Comparison of ENCODE assay signal across 9 cellular contexts in the genomic region with DNA sequence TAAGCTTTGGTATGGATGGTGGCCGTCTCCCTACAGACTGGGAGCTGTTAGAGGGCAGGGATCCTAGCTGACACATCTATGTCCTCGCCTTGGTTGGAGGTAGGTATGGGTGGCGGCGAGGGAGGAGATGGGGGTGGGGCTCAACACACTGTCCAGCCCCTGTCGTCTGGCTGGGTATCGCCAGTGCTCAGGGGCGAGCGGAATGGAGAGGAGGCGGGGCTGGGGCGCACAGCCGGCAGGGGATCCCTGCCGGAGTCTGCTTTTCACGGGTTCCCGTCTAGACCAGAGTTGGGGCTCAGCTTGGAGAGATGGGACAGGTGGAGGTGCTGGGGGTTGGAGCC. TPM values are rescaled to one million over a fixed set of nuclear protein-coding genes. Genes with fewer than 3 reads are reported as not detected.
DNase-seq lines count a peak whose midpoint lies in the region; FAIRE-seq and TF ChIP-seq lines count a peak whose summit lies in the region.
"Had no signal": no experiment of that assay in that cellular context is flagged by ENCODE, and none has a peak within 500 bp of the region (broad histone marks: within the 10 kb centered on the region; RNA-seq: fewer than 3 reads in every experiment).

No MANE protein-coding gene starts in this region.

- H3K14ac ChIP-seq in trophoblast cell (ENCODE audit: low read length), result no peak overlapping the region

- H3K27me3 Mint-ChIP-seq in activated naive CD4-positive, alpha-beta T cell treated with anti-CD3 and anti-CD28 coated beads, Interleukin-2, amount 10 ng/mL, durations not matched to agents 7 days and 5 days, result peaks cover 41% of the 10 kb centered on the region

- H2AK5ac ChIP-seq in trophoblast cell (ENCODE audit: low read length), result no peak overlapping the region

- peak overlapping the region; percentile 94 for H3K27ac ChIP-seq in endothelial cell of umbilical vein (ENCODE audit: insufficient read depth, low read depth, low read length)
- H3K27ac ChIP-seq in trophoblast cell (ENCODE audit: low read depth, low read length), result no peak overlapping the region

- H3K4ac ChIP-seq in trophoblast cell (ENCODE audit: low read depth, low read length), result no peak overlapping the region

- H3K9ac ChIP-seq in endothelial cell of umbilical vein (replicated peaks; ENCODE audit: extremely low read depth, insufficient read depth, low read length), result peak overlapping the region; percentile 87
- H3K9ac ChIP-seq in trophoblast cell (ENCODE audit: low read length), result no peak overlapping the region

- no peak overlapping the region for H2BK120ac ChIP-seq in trophoblast cell (ENCODE audit: insufficient read depth, low read length, poor library complexity)

- FAIRE-seq in endothelial cell of umbilical vein (lab: Jason Lieb, UNC), result no peak

- no peaks in the 10 kb centered on the region for H3K9me3 Mint-ChIP-seq in activated naive CD4-positive, alpha-beta T cell treated with anti-CD3 and anti-CD28 coated beads, Interleukin-2, amount 10 ng/mL, durations not matched to agents 7 days and 5 days

- H2AFZ ChIP-seq in endothelial cell of umbilical vein (ENCODE audit: low read depth, low read length) (peak overlapping the region; percentile 43), trophoblast cell (ENCODE audit: insufficient read depth, low read length, poor library complexity) (peak overlapping the region; percentile 37)

- CTCF ChIA-PET in activated naive CD4-positive, alpha-beta T cell treated with anti-CD3 and anti-CD28 coated beads, Interleukin-2, amount 10 ng/mL, durations not matched to agents 7 days and 5 days (lab: Charles Lee), result interaction anchor here (0.5 to 17.2 kb wide), 20 partner anchors 9 to 207 kb away, joined by 3 to 637 read pairs (median 8); partner anchors contain the start of genes ATG101, SMIM41 and TAMALIN
- CTCF ChIA-PET in endothelial cell of umbilical vein (lab: Charles Lee), result interaction anchor here (0.7 to 13.1 kb wide), 18 partner anchors 10 to 857 kb away, joined by 3 to 946 read pairs (median 4); partner anchors contain the start of genes ACVRL1, ATG101, NR4A1 and TAMALIN

- dilution Hi-C loops in endothelial cell of umbilical vein (cut with MboI; ENCODE audit: extremely low pct_ligation_motif_present, low sequenced_read_pairs), result no loop called here

- H3K4me1 ChIP-seq in endothelial cell of umbilical vein (ENCODE audit: control insufficient read depth, extremely low read depth, insufficient read depth, low read length) (peaks cover 31% of the 10 kb centered on the region), trophoblast cell (ENCODE audit: control insufficient read depth in 1 of 2, insufficient read depth in 2 of 2, low read length in 2 of 2) (peaks cover 7 to 16% of the 10 kb centered on the region in 2 experiments)

- peaks cover 51% of the 10 kb centered on the region for H3K4me1 Mint-ChIP-seq in activated naive CD4-positive, alpha-beta T cell treated with anti-CD3 and anti-CD28 coated beads, Interleukin-2, amount 10 ng/mL, durations not matched to agents 7 days and 5 days

- no peak for DNase-seq in activated naive CD4-positive, alpha-beta T cell treated with anti-CD3 and anti-CD28 coated beads, Interleukin-2, amount 10 ng/mL, durations not matched to agents 7 days and 5 days
- no peak for DNase-seq in activated naive CD4-positive, alpha-beta T cell treated with anti-CD3 and anti-CD28 coated beads, Interleukin-2, amount 50 U/mL, for 16 hours
- peak; percentile 33 for DNase-seq in SHP77 treated with DMSO at 0.1 percent for 48 hours (lab: John Stamatoyannopoulos, UW)
- no peak for DNase-seq in endothelial cell of umbilical vein (ENCODE audit: low read depth, low spot score)
- DNase-seq in trophoblast cell, result peak in 1 of 2 donors; percentile 40
- DNase-seq in NCI-H2107 treated with DMSO at 0.1 percent for 48 hours (lab: John Stamatoyannopoulos, UW; ENCODE audit: unreplicated experiment), result no peak
- no peak for DNase-seq in stimulated activated CD4-positive, alpha-beta T cell treated with anti-CD3 and anti-CD28 coated beads, Interleukin-2, amount 100 ng/mL, for 48 hours
- no peak for DNase-seq in NCI-H128 (lab: John Stamatoyannopoulos, UW; ENCODE audit: unreplicated experiment)

- TF ChIP-seq CTCF in endothelial cell of umbilical vein (IDR thresholded peaks at IDR 0.05; ENCODE audit: extremely low read depth in 1 of 2, insufficient read depth in 1 of 2, low read depth in 1 of 2, low read length in 2 of 2), result no peak

- POLR2A ChIA-PET in endothelial cell of umbilical vein (lab: Charles Lee), result interaction anchor here (0.6 to 12.4 kb wide), 4 partner anchors 13 to 100 kb away, joined by 3 to 221 read pairs (median 6); partner anchors contain the start of gene TAMALIN

- no peaks in the 10 kb centered on the region for H3K36me3 ChIP-seq in endothelial cell of umbilical vein (ENCODE audit: control insufficient read depth in 2 of 2, extremely low read depth in 1 of 2, insufficient read depth in 2 of 2, low read length in 2 of 2)
- H3K36me3 ChIP-seq in trophoblast cell (ENCODE audit: control insufficient read depth in 1 of 2, insufficient read depth in 2 of 2, low read length in 2 of 2), result no peaks in the 10 kb centered on the region
- H3K36me3 ChIP-seq: adrenal gland had no signal

- H3K36me3 Mint-ChIP-seq in activated naive CD4-positive, alpha-beta T cell treated with anti-CD3 and anti-CD28 coated beads, Interleukin-2, amount 10 ng/mL, durations not matched to agents 7 days and 5 days, result no peaks in the 10 kb centered on the region

- H3K27ac Mint-ChIP-seq in activated naive CD4-positive, alpha-beta T cell treated with anti-CD3 and anti-CD28 coated beads, Interleukin-2, amount 10 ng/mL, durations not matched to agents 7 days and 5 days, result peak overlapping the region; percentile 81

- H3K9me3 ChIP-seq in endothelial cell of umbilical vein (replicated peaks; ENCODE audit: control insufficient read depth, insufficient read depth, low read length) (no peaks in the 10 kb centered on the region), trophoblast cell (ENCODE audit: insufficient read depth, low read depth, low read length) (no peaks in the 10 kb centered on the region)
- H3K9me3 ChIP-seq: adrenal gland had no signal

- H3K79me2 ChIP-seq in endothelial cell of umbilical vein (ENCODE audit: control insufficient read depth, insufficient read depth, low read length) (no peaks in the 10 kb centered on the region), trophoblast cell (ENCODE audit: control insufficient read depth, insufficient read depth, low read length, poor library complexity) (no peaks in the 10 kb centered on the region)

- H3K27me3 ChIP-seq in endothelial cell of umbilical vein (ENCODE audit: control insufficient read depth in 2 of 2, insufficient read depth in 2 of 2, low read length in 2 of 2), result no peaks in the 10 kb centered on the region
- H3K27me3 ChIP-seq in trophoblast cell (ENCODE audit: insufficient read depth, low read length), result peaks cover 5% of the 10 kb centered on the region
- H3K27me3 ChIP-seq: adrenal gland had no signal

- peak overlapping the region; percentile 4 for H3K4me2 ChIP-seq in endothelial cell of umbilical vein (ENCODE audit: insufficient read depth, low read length)
- H3K4me2 ChIP-seq in trophoblast cell (ENCODE audit: low read length), result peak overlapping the region; percentile 84

- H3K23ac ChIP-seq in trophoblast cell (ENCODE audit: low read length), result no peak overlapping the region

- H2BK12ac ChIP-seq in trophoblast cell (ENCODE audit: low read length), result no peak overlapping the region

- H3K18ac ChIP-seq in trophoblast cell (ENCODE audit: low read length), result no peak overlapping the region

- H3K4me3 Mint-ChIP-seq in activated naive CD4-positive, alpha-beta T cell treated with anti-CD3 and anti-CD28 coated beads, Interleukin-2, amount 10 ng/mL, durations not matched to agents 7 days and 5 days, result peak overlapping the region; percentile 84

- H3K4me3 ChIP-seq in endothelial cell of umbilical vein (replicated peaks in 1 of 3; ENCODE audit: insufficient read depth in 1 of 3, low read depth in 1 of 3, low read length in 3 of 3) (peak overlapping the region in 2 of 3 experiments; percentile 7 to 43), trophoblast cell (ENCODE audit: low read depth, low read length) (peak overlapping the region; percentile 60)

- no peak for TF ChIP-seq POLR2A in endothelial cell of umbilical vein (IDR thresholded peaks at IDR 0.05; ENCODE audit: low read depth, low read length)

- H4K8ac ChIP-seq in trophoblast cell (ENCODE audit: low read depth, low read length), result no peak overlapping the region

- no peak overlapping the region for H4K12ac ChIP-seq in trophoblast cell (ENCODE audit: low read depth, low read length)

- H3K79me1 ChIP-seq in trophoblast cell (ENCODE audit: low read length), result no peaks in the 10 kb centered on the region

- H4K91ac ChIP-seq in trophoblast cell (ENCODE audit: low read depth, low read length), result no peak overlapping the region

- H3K9me1 ChIP-seq in endothelial cell of umbilical vein (replicated peaks; ENCODE audit: control insufficient read depth, extremely low read depth, insufficient read depth, low read length), result no peaks in the 10 kb centered on the region

- H4K20me1 ChIP-seq in endothelial cell of umbilical vein (replicated peaks; ENCODE audit: control insufficient read depth, extremely low read depth, insufficient read depth, low read length), result no peaks in the 10 kb centered on the region

- no CpG with 5 or more reads among the region's 14 CpGs for WGBS in trophoblast cell (ENCODE audit: extremely low coverage, insufficient coverage, insufficient read length)

- no peak overlapping the region for H2BK5ac ChIP-seq in trophoblast cell (ENCODE audit: low read depth, low read length, poor library complexity)

- BruUV-seq in endothelial cell of umbilical vein (replicated peaks; lab: Mats Ljungman, UMichigan), result TSS peak; percentile 55

- intact Hi-C loops in endothelial cell of umbilical vein (cut with micrococcal nuclease), result loop anchor here (1.0 kb wide), 2 partner anchors 30 to 97 kb away; no protein-coding TSS in a partner anchor

RNA-seq across cellular contexts. Expression of gene TAMALIN, which starts 16.1 kb away (rescaled TPM):
- 87.5 and 88.4 TPM in 2 replicates for total RNA-seq in endothelial cell of umbilical vein
- 50.0 and 53.3 TPM in 2 replicates for polyA plus RNA-seq in endothelial cell of umbilical vein
- polyA plus RNA-seq in endothelial cell of umbilical vein (2011; cell fraction: cytosol; rRNA removed), result 42.2 and 64.7 TPM in 2 replicates
- 85.1 and 86.5 TPM in 2 replicates for polyA plus RNA-seq in endothelial cell of umbilical vein (2011; cell fraction: nucleus; rRNA removed)
- polyA plus RNA-seq in endothelial cell of umbilical vein (2012), result 68.4 and 77.9 TPM in 2 replicates
- 42.6 and 64.3 TPM in 2 replicates for polyA minus RNA-seq in endothelial cell of umbilical vein
- 0.51 TPM for polyA minus RNA-seq in endothelial cell of umbilical vein (2011; cell fraction: cytosol; rRNA and poly(A)+ RNA removed)
- polyA minus RNA-seq in endothelial cell of umbilical vein (2011; cell fraction: nucleus; rRNA and poly(A)+ RNA removed), result 27.5 and 38.0 TPM in 2 replicates
- polyA plus RNA-seq in trophoblast cell (2013), result 2.2 and 2.6 TPM in 2 replicates

RNA-seq across cellular contexts. Expression of gene NR4A1, which starts 28.4 kb away (rescaled TPM):
- 6.8 and 10.2 TPM in 2 replicates for total RNA-seq in endothelial cell of umbilical vein
- polyA plus RNA-seq in endothelial cell of umbilical vein, result 13.4 and 18.2 TPM in 2 replicates
- polyA plus RNA-seq in endothelial cell of umbilical vein (2011; cell fraction: cytosol; rRNA removed), result 7.8 and 14.6 TPM in 2 replicates
- polyA plus RNA-seq in endothelial cell of umbilical vein (2011; cell fraction: nucleus; rRNA removed), result 58.3 and 72.6 TPM in 2 replicates
- 10.3 and 10.5 TPM in 2 replicates for polyA plus RNA-seq in endothelial cell of umbilical vein (2012)
- 3.8 and 7.3 TPM in 2 replicates for polyA minus RNA-seq in endothelial cell of umbilical vein
- polyA minus RNA-seq in endothelial cell of umbilical vein (2011; cell fraction: cytosol; rRNA and poly(A)+ RNA removed), result 70.1 TPM
- polyA minus RNA-seq in endothelial cell of umbilical vein (2011; cell fraction: nucleus; rRNA and poly(A)+ RNA removed), result 26.7 and 42.7 TPM in 2 replicates
- polyA plus RNA-seq in trophoblast cell (2013), result 65.4 and 69.2 TPM in 2 replicates

RNA-seq across cellular contexts. Expression of gene ATG101, which starts 47.0 kb away (rescaled TPM):
- total RNA-seq in endothelial cell of umbilical vein, result 41.6 and 43.3 TPM in 2 replicates
- polyA plus RNA-seq in endothelial cell of umbilical vein, result 67.5 and 78.4 TPM in 2 replicates
- polyA plus RNA-seq in endothelial cell of umbilical vein (2011; cell fraction: cytosol; rRNA removed), result 82.7 and 95.4 TPM in 2 replicates
- polyA plus RNA-seq in endothelial cell of umbilical vein (2011; cell fraction: nucleus; rRNA removed), result 56.4 and 61.2 TPM in 2 replicates
- polyA plus RNA-seq in endothelial cell of umbilical vein (2012), result 48.8 and 54.3 TPM in 2 replicates
- polyA minus RNA-seq in endothelial cell of umbilical vein, result 51.6 and 70.4 TPM in 2 replicates
- 44.9 TPM for polyA minus RNA-seq in endothelial cell of umbilical vein (2011; cell fraction: cytosol; rRNA and poly(A)+ RNA removed)
- polyA minus RNA-seq in endothelial cell of umbilical vein (2011; cell fraction: nucleus; rRNA and poly(A)+ RNA removed), result 18.7 and 25.5 TPM in 2 replicates
- polyA plus RNA-seq in trophoblast cell (2013), result 42.6 and 44.2 TPM in 2 replicates

RNA-seq across cellular contexts. Expression of gene SMIM41, which starts 56.7 kb away (rescaled TPM):
- not detected in 2 replicates for total RNA-seq in endothelial cell of umbilical vein
- not detected in 2 replicates for polyA plus RNA-seq in endothelial cell of umbilical vein
- not detected in 2 replicates for polyA plus RNA-seq in endothelial cell of umbilical vein (2011; cell fraction: cytosol; rRNA removed)
- polyA plus RNA-seq in endothelial cell of umbilical vein (2011; cell fraction: nucleus; rRNA removed), result not detected in 2 replicates
- polyA plus RNA-seq in endothelial cell of umbilical vein (2012), result not detected in 2 replicates
- polyA minus RNA-seq in endothelial cell of umbilical vein, result not detected in 2 replicates
- polyA minus RNA-seq in endothelial cell of umbilical vein (2011; cell fraction: cytosol; rRNA and poly(A)+ RNA removed), result not detected
- not detected in 2 replicates for polyA minus RNA-seq in endothelial cell of umbilical vein (2011; cell fraction: nucleus; rRNA and poly(A)+ RNA removed)
- not detected in 2 replicates for polyA plus RNA-seq in trophoblast cell (2013)
